12 cellular contexts compared by ENCODE assay signal in the genomic region with DNA sequence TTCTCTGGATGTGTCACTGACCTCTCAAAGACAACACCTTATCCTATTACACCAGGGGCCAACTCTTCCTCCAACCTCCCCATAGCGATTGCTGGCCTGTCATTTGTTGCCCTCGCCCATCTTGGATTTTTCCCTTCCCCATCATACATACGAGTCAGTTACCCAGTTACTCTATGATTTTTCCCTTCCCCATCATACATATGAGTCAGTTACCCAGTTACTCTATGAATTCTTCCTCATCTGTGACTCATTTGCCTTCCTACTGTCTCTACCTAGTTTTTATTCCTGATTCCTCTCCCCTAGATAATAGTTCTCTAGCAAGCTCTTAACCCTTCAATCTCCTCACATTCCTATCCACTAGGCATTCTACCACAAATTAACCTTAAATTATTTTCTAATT.
DNase-seq lines count a peak whose midpoint lies in the region; TF ChIP-seq lines count a peak whose summit lies in the region.
"Had no signal": no experiment of that assay in that cellular context is flagged by ENCODE, and none has a peak within 500 bp of the region (broad histone marks: within the 10 kb centered on the region; RNA-seq: fewer than 3 reads in every experiment).

No MANE protein-coding gene starts in this region.

- H3K14ac ChIP-seq in mesenchymal stem cell (ENCODE audit: low read length in 2 of 2): no peak overlapping the region

- no peak overlapping the region for H4K91ac ChIP-seq in mesenchymal stem cell (ENCODE audit: low read length)

- H3K4me3 ChIP-seq in astrocyte of the spinal cord (ENCODE audit: low read depth, low read length) (no peak overlapping the region), mesenchymal stem cell (ENCODE audit: insufficient read depth in 1 of 2, low read depth in 1 of 2, low read length in 2 of 2) (no peak overlapping the region), BE2C (ENCODE audit: low read depth, low read length) (no peak overlapping the region)
- H3K4me3 ChIP-seq: skin epidermis, thoracic aorta had no signal

- H3K18ac ChIP-seq in mesenchymal stem cell (ENCODE audit: low read depth in 1 of 2, low read length in 2 of 2): no peak overlapping the region

- H3K27me3 ChIP-seq in mesenchymal stem cell (ENCODE audit: control insufficient read depth in 1 of 2, insufficient read depth in 1 of 2, low read length in 2 of 2) (no peaks in the 10 kb centered on the region), BE2C (peaks cover 28% of the 10 kb centered on the region)

- H3K4me1 ChIP-seq in mesenchymal stem cell (ENCODE audit: control insufficient read depth, insufficient read depth, low read depth, low read length): no peaks in the 10 kb centered on the region
- no peaks in the 10 kb centered on the region for H3K4me1 ChIP-seq in BE2C

- no peak overlapping the region for H2AFZ ChIP-seq in mesenchymal stem cell (ENCODE audit: low read depth, low read length)

- H3K36me3 ChIP-seq in mesenchymal stem cell (ENCODE audit: control insufficient read depth in 1 of 2, insufficient read depth in 2 of 2, low read depth in 1 of 2, low read length in 2 of 2) (no peaks in the 10 kb centered on the region), BE2C (no peaks in the 10 kb centered on the region)
- H3K36me3 ChIP-seq: thoracic aorta had no signal

- H3K9me3 ChIP-seq in mesenchymal stem cell (ENCODE audit: control insufficient read depth, low read length) (no peaks in the 10 kb centered on the region), BE2C (no peaks in the 10 kb centered on the region)
- H3K9me3 ChIP-seq: thoracic aorta had no signal

- H2BK15ac ChIP-seq in mesenchymal stem cell (ENCODE audit: low read depth, poor library complexity, severe bottlenecking): no peak overlapping the region

- H3K27ac ChIP-seq in mesenchymal stem cell (ENCODE audit: low read length, poor library complexity, severe bottlenecking): no peak overlapping the region
- H3K27ac ChIP-seq: skin epidermis, thoracic aorta had no signal

- no peak overlapping the region for H3K4ac ChIP-seq in mesenchymal stem cell (ENCODE audit: low read depth in 1 of 2, low read length in 2 of 2)

- no peak overlapping the region for H3K4me2 ChIP-seq in mesenchymal stem cell (ENCODE audit: low read length, poor library complexity, severe bottlenecking)

- H3K23ac ChIP-seq in mesenchymal stem cell (ENCODE audit: low read length in 2 of 2): no peak overlapping the region

- no peak overlapping the region for H4K8ac ChIP-seq in mesenchymal stem cell (ENCODE audit: low read length)

- 60% methylated on average over 3 of the region's 3 CpGs for WGBS in mesenchymal stem cell

- DNase-seq in EH (ENCODE audit: low read depth) (peak; percentile 84), LoVo (ENCODE audit: low spot score) (peak; percentile 3), astrocyte of the spinal cord (ENCODE audit: low read depth, low spot score) (peak; percentile 56), mesenchymal stem cell (peak; percentile 30), BE2C (no peak), iPS-NIHi11 (ENCODE audit: low spot score) (no peak), mesenteric fat pad (ENCODE audit: low spot score) (no peak)
- DNase-seq: activated CD4-positive, alpha-beta T cell treated with anti-CD3 and anti-CD28 coated beads, Interleukin-2, amount 50 U/mL, for 48 hours; glutamatergic neuron; T-helper 17 cell had no signal

- peak overlapping the region; percentile 52 for H2AK5ac ChIP-seq in mesenchymal stem cell (ENCODE audit: low read length, severe bottlenecking)

- no peaks in the 10 kb centered on the region for H3K79me1 ChIP-seq in mesenchymal stem cell (replicated peaks; ENCODE audit: low read length, poor library complexity, severe bottlenecking)

- H2BK120ac ChIP-seq in mesenchymal stem cell (ENCODE audit: low read depth, low read length): no peak overlapping the region

- no peak for TF ChIP-seq CTCF in astrocyte of the spinal cord (IDR thresholded peaks at IDR 0.05; ENCODE audit: low read depth, low read length)
- TF ChIP-seq CTCF in BE2C (IDR thresholded peaks at IDR 0.05; ENCODE audit: low read depth, low read length): no peak

- no peak overlapping the region for H2BK5ac ChIP-seq in mesenchymal stem cell (ENCODE audit: low read depth, low read length, poor library complexity, severe bottlenecking)

- H3K9ac ChIP-seq in mesenchymal stem cell (ENCODE audit: low read length): no peak overlapping the region

- in situ Hi-C loops in astrocyte of the spinal cord (cut with HindIII; ENCODE audit: low sequenced_read_pairs): no loop called here

- no peak overlapping the region for H2BK12ac ChIP-seq in mesenchymal stem cell (ENCODE audit: low read length in 2 of 2)

Comparison
In these comparisons a context has a peak if more than half of its experiments do, and no peak if none do; other contexts are left out.
1. DNase-seq: peak in EH (single experiment), LoVo (single experiment), astrocyte of the spinal cord (single experiment) and mesenchymal stem cell (single experiment); none in BE2C (single experiment), iPS-NIHi11 (single experiment) and mesenteric fat pad (single experiment).